16 cellular contexts compared by ENCODE assay signal in the genomic region with DNA sequence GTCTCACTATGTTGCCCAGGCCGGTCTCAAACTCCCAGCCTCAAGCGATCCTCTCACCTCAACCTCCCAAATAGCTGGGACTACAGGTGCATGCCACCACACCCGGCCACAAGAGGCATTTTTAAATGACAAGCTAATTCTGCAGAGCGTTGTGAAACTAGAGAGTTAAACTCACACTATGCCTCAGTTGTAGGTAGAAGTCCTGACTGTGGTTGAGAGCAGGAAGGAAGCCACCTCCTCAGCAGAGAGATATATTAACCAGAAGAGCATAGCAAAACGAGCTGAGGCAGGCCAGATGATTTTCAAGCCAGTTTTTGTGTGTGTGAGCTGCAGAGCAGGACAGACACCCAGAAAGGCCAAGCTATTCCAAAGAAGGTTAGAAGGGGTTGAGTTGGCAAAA.
DNase-seq lines count a peak whose midpoint lies in the region; ATAC-seq lines count a peak whose summit lies in the region.
"Had no signal": no experiment of that assay in that cellular context is flagged by ENCODE, and none has a peak within 500 bp of the region (broad histone marks: within the 10 kb centered on the region; RNA-seq: fewer than 3 reads in every experiment).

No MANE protein-coding gene starts in this region.

- ATAC-seq in GM19043 (IDR thresholded peaks at IDR 0.05; ENCODE audit: low read depth, unreplicated experiment) (peak; percentile 58), GM21526 (IDR thresholded peaks at IDR 0.05; ENCODE audit: low FRiP score, unreplicated experiment) (peak; percentile 64), HG03108 (IDR thresholded peaks at IDR 0.05; ENCODE audit: unreplicated experiment) (peak; percentile 68), esophagus mucosa (no peak)
- ATAC-seq: GM12878 had no signal

- no peak for DNase-seq in immature natural killer cell
- DNase-seq in NCI-H2196 (lab: John Stamatoyannopoulos, UW; ENCODE audit: unreplicated experiment): no peak
- no peak for DNase-seq in GDM1 (lab: John Stamatoyannopoulos, UW)
- DNase-seq: activated CD4-positive, CD25-positive, alpha-beta regulatory T cell treated with anti-CD3 and anti-CD28 coated beads, Interleukin-2, amount 50 U/mL, for 72 hours; central memory CD4-positive, alpha-beta T cell; glutamatergic neuron; islet precursor cell; mesenchymal stem cell; NCI-H2171 treated with DMSO at 0.1 percent for 48 hours; stimulated activated CD8-positive, alpha-beta memory T cell treated with anti-CD3 and anti-CD28 coated beads, Interleukin-4, amount 100 ng/mL, for 48 hours; trophoblast cell had no signal

- peak overlapping the region in 4 of 6 donors; percentile 7 to 65 (median 36) for H3K27ac Mint-ChIP-seq in immature natural killer cell

- H3K9me3 Mint-ChIP-seq in immature natural killer cell: no peaks in the 10 kb centered on the region

- H3K27me3 Mint-ChIP-seq in immature natural killer cell (ENCODE audit: low read depth in 3 of 3): peaks cover 0 to 8% (median 3%) of the 10 kb centered on the region in 3 donors

- peak overlapping the region; percentile 50 to 66 (median 61) for H3K4me3 Mint-ChIP-seq in immature natural killer cell

- peaks cover 26 to 31% of the 10 kb centered on the region in 2 donors for H3K4me1 Mint-ChIP-seq in immature natural killer cell

- no peaks in the 10 kb centered on the region for H3K36me3 Mint-ChIP-seq in immature natural killer cell
